Comparison of ENCODE assay signal across 12 cellular contexts in the genomic region with DNA sequence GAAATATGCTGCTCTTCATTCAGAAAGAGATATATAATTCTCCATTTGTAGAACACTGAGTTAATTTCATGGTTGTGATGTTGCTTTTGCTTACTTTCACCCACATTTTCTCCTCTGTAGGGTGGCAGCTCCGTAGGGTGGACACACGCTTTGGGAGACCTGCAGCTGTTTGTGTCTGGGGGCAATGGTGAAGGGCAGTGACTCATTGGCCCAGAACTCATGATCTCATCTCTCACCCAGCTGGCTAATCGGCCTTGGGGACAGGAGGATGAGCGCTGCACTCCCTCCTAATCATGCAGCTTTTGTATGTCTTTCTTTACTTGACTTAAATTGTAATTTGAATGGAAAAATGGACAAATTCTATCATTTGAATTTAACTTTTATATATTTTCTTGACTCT. TPM values are rescaled to one million over a fixed set of nuclear protein-coding genes. Genes with fewer than 3 reads are reported as not detected.
DNase-seq lines count a peak whose midpoint lies in the region; ATAC-seq lines count a peak whose summit lies in the region.
"Had no signal": no experiment of that assay in that cellular context is flagged by ENCODE, and none has a peak within 500 bp of the region (broad histone marks: within the 10 kb centered on the region; RNA-seq: fewer than 3 reads in every experiment).

No MANE protein-coding gene starts in this region.

- ATAC-seq in Right ventricle myocardium superior (ENCODE audit: poor library complexity) (peak; percentile 36), left ventricle myocardium superior (peak; percentile 66), GM19324 (IDR thresholded peaks at IDR 0.05; ENCODE audit: low FRiP score, unreplicated experiment) (no peak), GM18868 (IDR thresholded peaks at IDR 0.05; ENCODE audit: unreplicated experiment) (no peak)
- ATAC-seq: left colon; stimulated activated effector memory CD8-positive, alpha-beta T cell treated with anti-CD3 and anti-CD28 coated beads, Interleukin-12 subunit alpha, Interleukin-12 subunit beta, amount 100 ng/mL, for 72 hours had no signal

- peak overlapping the region; percentile 60 for H3K27ac ChIP-seq in angular gyrus (ENCODE audit: low read depth, low read length)
- peak overlapping the region; percentile 77 for H3K27ac ChIP-seq in temporal lobe (ENCODE audit: low read depth, low read length)

- intact Hi-C loops in Right ventricle myocardium superior (cut with DNase I) (no loop called here), cardiac septum (cut with DNase I) (no loop called here), left ventricle myocardium superior (cut with micrococcal nuclease) (no loop called here)

- DNase-seq in Right ventricle myocardium superior (no peak), cardiac septum (ENCODE audit: low spot score) (no peak), left ventricle myocardium superior (no peak), CD1c-positive myeloid dendritic cell (ENCODE audit: extremely low spot score) (no peak)
- DNase-seq: activated effector memory CD4-positive, alpha-beta T cell treated with Interleukin-2 at 50 U/mL for 16 hours; effector memory CD4-positive, alpha-beta T cell; left colon had no signal

RNA-seq across cellular contexts. Expression of a gene that starts 9.6 kb away (rescaled TPM):
- total RNA-seq in Right ventricle myocardium superior (3.0 TPM), cardiac septum (5.5 TPM), left ventricle myocardium superior (4.3 TPM), temporal lobe (4.4 TPM)

Comparison
In these comparisons a context has a peak if more than half of its experiments do, and no peak if none do; other contexts are left out.
1. ATAC-seq: peak in Right ventricle myocardium superior (single experiment) and left ventricle myocardium superior (single experiment); none in GM19324 (single experiment) and GM18868 (single experiment).